Comparison of ENCODE assay signal across 9 cellular contexts in genomic region chr9:137031904-137032639, GRCh38. TPM values are rescaled to one million over a fixed set of nuclear protein-coding genes. Genes with fewer than 3 reads are reported as not detected.
A peak's percentile ranks its signal among the peaks of the same experiment; 100 is the strongest.
DNase-seq lines count a peak whose midpoint lies in the region; ATAC-seq, FAIRE-seq and TF ChIP-seq lines count a peak whose summit lies in the region.
"Had no signal": no experiment of that assay in that cellular context is flagged by ENCODE, and none has a peak within 500 bp of the region (broad histone marks: within the 10 kb centered on the region; RNA-seq: fewer than 3 reads in every experiment).

FUT7 (minus strand) TSS chr9:137032088; CDS start chr9:137031991, 97 bp downstream.

- TF ChIP-seq POLR2A in GM12891 (IDR thresholded peaks at IDR 0.05; ENCODE audit: low read depth, low read length) (no peak), GM12892 (IDR thresholded peaks at IDR 0.05; ENCODE audit: low read depth, low read length) (no peak)

- H3K27me3 ChIP-seq in WERI-Rb-1 (ENCODE audit: insufficient read depth, low read depth, severe bottlenecking) (no peaks in the 10 kb centered on the region), layer of hippocampus (ENCODE audit: control insufficient read depth, insufficient read depth, low read length) (no peaks in the 10 kb centered on the region)

- peaks cover 56% of the 10 kb centered on the region for H3K4me1 Mint-ChIP-seq in CD14-positive monocyte

- intact Hi-C loops in CD14-positive monocyte (cut with micrococcal nuclease): loop anchor here (5.0 to 10.0 kb wide), 6 partner anchors 35 to 245 kb away; partner anchors contain the start of genes AJM1 (in 1 of the 2), C8G (in 1 of the 2), CLIC3 (in 1 of the 2) and FBXW5 (in 1 of the 2)

- H3K27ac ChIP-seq in WERI-Rb-1 (peak within 1 kb of the TSS; percentile 33; the same call in 1 of the 2 replicates), layer of hippocampus (ENCODE audit: low read depth, low read length) (peak within 1 kb of the TSS; percentile 95)

- no peak for DNase-seq in CD14-positive monocyte (ENCODE audit: low spot score)
- DNase-seq in GM12891 (ENCODE audit: insufficient read length, low spot score): no peak
- DNase-seq in WERI-Rb-1: peak; percentile 55
- no peak for DNase-seq in GM12892 (ENCODE audit: insufficient read length)
- DNase-seq: NCI-H2081 had no signal

- H3K27ac Mint-ChIP-seq in CD14-positive monocyte: peak within 1 kb of the TSS; percentile 87 to 94 (median 93)

- H3K9me3 ChIP-seq in WERI-Rb-1 (ENCODE audit: severe bottlenecking): no peaks in the 10 kb centered on the region

- no peak for ATAC-seq in HG03571 (IDR thresholded peaks at IDR 0.05; ENCODE audit: unreplicated experiment)
- no peak for ATAC-seq in SK-N-SH treated with all-trans-retinoic acid at 6 μM for 48 hours
- no peak for ATAC-seq in GM21619 (IDR thresholded peaks at IDR 0.05; ENCODE audit: unreplicated experiment)

- H3K9me3 Mint-ChIP-seq in CD14-positive monocyte: no peaks in the 10 kb centered on the region

- no peaks in the 10 kb centered on the region for H3K36me3 ChIP-seq in WERI-Rb-1

- H3K36me3 Mint-ChIP-seq in CD14-positive monocyte: peaks cover 0 to 14% of the 10 kb centered on the region in 2 donors

- peaks cover 2 to 3% (median 3%) of the 10 kb centered on the region in 3 donors for H3K27me3 Mint-ChIP-seq in CD14-positive monocyte (ENCODE audit: low read depth in 3 of 3)

- peak; percentile 20 for FAIRE-seq in GM12891 (lab: Jason Lieb, UNC)
- no peak for FAIRE-seq in GM12892 (lab: Jason Lieb, UNC)

- H3K4me3 Mint-ChIP-seq in CD14-positive monocyte: peak within 1 kb of the TSS; percentile 87 to 93

- TF ChIP-seq CTCF in CD14-positive monocyte (IDR thresholded peaks at IDR 0.05): no peak
- no peak for TF ChIP-seq CTCF in WERI-Rb-1 (IDR thresholded peaks at IDR 0.05; ENCODE audit: low read depth, low read length)

- H3K4me3 ChIP-seq in WERI-Rb-1 (ENCODE audit: low read depth, low read length): no peak within 1 kb of the TSS

TF ChIP-seq in GM12891, 5 proteins besides CTCF, POLR2A, EP300 and RAD21:
- TF ChIP-seq POU2F2 (IDR thresholded peaks at IDR 0.05; ENCODE audit: low read depth, low read length): no peak
TF ChIP-seq in GM12891: peak in this region for 0.

TF ChIP-seq in SK-N-SH treated with all-trans-retinoic acid at 6 μM for 48 hours, 23 proteins besides CTCF, POLR2A, EP300 and RAD21:
- TF ChIP-seq CSDC2 (CRISPR knock-in tag; IDR thresholded peaks at IDR 0.05): no peak
- no peak for TF ChIP-seq TCF4 (CRISPR knock-in tag; IDR thresholded peaks at IDR 0.05; ENCODE audit: borderline replicate concordance)
- no peak for TF ChIP-seq RARB (CRISPR knock-in tag; IDR thresholded peaks at IDR 0.05)
- TF ChIP-seq TOX (CRISPR knock-in tag; IDR thresholded peaks at IDR 0.05; ENCODE audit: borderline replicate concordance): no peak
- no peak for TF ChIP-seq ZC3H10 (CRISPR knock-in tag; IDR thresholded peaks at IDR 0.05)
- no peak for TF ChIP-seq SNAI2 (CRISPR knock-in tag; IDR thresholded peaks at IDR 0.05)
- no peak for TF ChIP-seq ZFP30 (CRISPR knock-in tag; IDR thresholded peaks at IDR 0.05)
- no peak for TF ChIP-seq PPARA (CRISPR knock-in tag; IDR thresholded peaks at IDR 0.05; ENCODE audit: borderline replicate concordance)

RNA-seq across cellular contexts. Expression of gene FUT7, which starts in this region (rescaled TPM):
- polyA plus RNA-seq in CD14-positive monocyte: 10 to 100 TPM; 10.5 to 13.4 TPM
- not detected for polyA plus RNA-seq in GM12891 (2012; ENCODE audit: low read depth, missing spikeins)
- polyA plus RNA-seq in GM12892 (2012; ENCODE audit: missing spikeins): 0.08 TPM
